Comparison of ENCODE assay signal across 8 cellular contexts in the genomic region with DNA sequence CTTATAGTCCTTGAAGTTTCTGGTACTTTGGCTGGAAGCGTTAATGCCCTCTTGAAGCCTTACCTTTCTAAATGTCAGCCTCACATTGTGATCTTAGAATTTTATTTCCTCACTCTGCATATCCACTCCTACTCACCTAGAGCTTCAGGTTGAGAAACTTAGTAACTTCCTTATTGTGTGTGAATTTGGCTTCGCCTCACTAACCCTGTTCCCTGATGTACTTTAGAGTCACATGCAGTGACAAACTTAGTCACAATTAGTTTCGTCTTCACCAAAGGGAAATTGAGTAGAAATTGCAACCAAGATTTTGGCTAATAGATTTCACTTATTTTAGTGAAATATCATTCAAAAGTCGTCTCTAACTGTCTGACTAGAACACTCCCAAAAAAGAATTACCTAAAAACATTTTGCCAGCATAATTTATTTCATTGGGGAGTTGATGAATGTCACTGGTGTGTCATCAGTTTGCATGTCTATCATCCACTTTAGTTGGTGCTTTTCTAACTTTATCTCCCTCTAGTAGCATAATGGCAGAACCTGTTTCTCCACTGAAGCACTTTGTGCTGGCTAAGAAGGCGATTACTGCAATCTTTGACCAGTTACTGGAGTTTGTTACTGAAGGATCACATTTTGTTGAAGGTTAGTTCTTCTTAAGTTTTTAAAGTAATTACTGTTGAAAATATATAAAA. TPM values are rescaled to one million over a fixed set of nuclear protein-coding genes. Genes with fewer than 3 reads are reported as not detected.
A peak's percentile ranks its signal among the peaks of the same experiment; 100 is the strongest.
DNase-seq lines count a peak whose midpoint lies in the region; ATAC-seq and TF ChIP-seq lines count a peak whose summit lies in the region.

No MANE protein-coding gene starts in this region.

- H3K27me3 Mint-ChIP-seq in activated naive CD8-positive, alpha-beta T cell treated with anti-CD3 and anti-CD28 coated beads, Interleukin-2, amount 10 ng/mL, durations not matched to agents 7 days and 5 days = no peaks in the 10 kb centered on the region
- no peaks in the 10 kb centered on the region for H3K27me3 Mint-ChIP-seq in type B pancreatic cell

- H3K36me3 Mint-ChIP-seq in activated naive CD8-positive, alpha-beta T cell treated with anti-CD3 and anti-CD28 coated beads, Interleukin-2, amount 10 ng/mL, durations not matched to agents 7 days and 5 days = peaks cover 10% of the 10 kb centered on the region
- H3K36me3 Mint-ChIP-seq in type B pancreatic cell = peaks cover 5% of the 10 kb centered on the region

- peak overlapping the region; percentile 91 for H3K4me3 Mint-ChIP-seq in activated naive CD8-positive, alpha-beta T cell treated with anti-CD3 and anti-CD28 coated beads, Interleukin-2, amount 10 ng/mL, durations not matched to agents 7 days and 5 days
- H3K4me3 Mint-ChIP-seq in type B pancreatic cell = peak overlapping the region; percentile 100

- intact Hi-C loops in left lung (cut with DNase I) = no loop called here

- DNase-seq in HPDE6-E6E7 (ENCODE audit: extremely low spot score) (peak; percentile 16), left lung (no peak), type B pancreatic cell (ENCODE audit: extremely low spot score, unreplicated experiment) (no peak), COLO668 (lab: John Stamatoyannopoulos, UW; ENCODE audit: unreplicated experiment) (no peak), HEK293T (ENCODE audit: extremely low spot score) (no peak)
- DNase-seq in activated naive CD8-positive, alpha-beta T cell treated with anti-CD3 and anti-CD28 coated beads, Interleukin-2, amount 10 ng/mL, durations not matched to agents 7 days and 5 days = no peak

- H3K4me1 ChIP-seq in ES-I3 (ENCODE audit: insufficient read depth, low read length) = no peaks in the 10 kb centered on the region
- peaks cover 0 to 22% of the 10 kb centered on the region in 2 donors for H3K4me1 ChIP-seq in left lung

- peaks cover 21% of the 10 kb centered on the region for H3K4me1 Mint-ChIP-seq in activated naive CD8-positive, alpha-beta T cell treated with anti-CD3 and anti-CD28 coated beads, Interleukin-2, amount 10 ng/mL, durations not matched to agents 7 days and 5 days
- peaks cover 8% of the 10 kb centered on the region for H3K4me1 Mint-ChIP-seq in type B pancreatic cell (ENCODE audit: unreplicated experiment)

- H3K9ac ChIP-seq in ES-I3 (ENCODE audit: low read depth, low read length) = peak overlapping the region; percentile 94

- CTCF ChIA-PET in HEK293T (lab: Yijun Ruan, JAX) = no interaction called here

- TF ChIP-seq CTCF in left lung (IDR thresholded peaks at IDR 0.05) = no peak
- no peak for TF ChIP-seq CTCF in type B pancreatic cell (conservative IDR thresholded peaks at IDR 0.05)

- ATAC-seq in GM21381 (IDR thresholded peaks at IDR 0.05; ENCODE audit: unreplicated experiment) = peak; percentile 62
- ATAC-seq in activated naive CD8-positive, alpha-beta T cell treated with anti-CD3 and anti-CD28 coated beads, Interleukin-2, amount 10 ng/mL, durations not matched to agents 7 days and 5 days (ENCODE audit: low read depth) = no peak
- ATAC-seq in left lung = peak; percentile 27

- no peaks in the 10 kb centered on the region for H3K9me3 Mint-ChIP-seq in activated naive CD8-positive, alpha-beta T cell treated with anti-CD3 and anti-CD28 coated beads, Interleukin-2, amount 10 ng/mL, durations not matched to agents 7 days and 5 days
- H3K9me3 Mint-ChIP-seq in type B pancreatic cell = no peaks in the 10 kb centered on the region

- peak overlapping the region in 1 of 2 donors; percentile 88 for H3K27ac ChIP-seq in left lung

- POLR2A ChIA-PET in activated naive CD8-positive, alpha-beta T cell treated with anti-CD3 and anti-CD28 coated beads, Interleukin-2, amount 10 ng/mL, durations not matched to agents 7 days and 5 days (lab: Charles Lee) = interaction anchor here (0.7 to 1.5 kb wide), 3 partner anchors 13 to 256 kb away, joined by 3 to 4 read pairs (median 4); a partner anchor contains a TSS
- POLR2A ChIA-PET in HEK293T (lab: Yijun Ruan, JAX) = no interaction called here

- peak overlapping the region; percentile 66 to 78 for H3K4me3 ChIP-seq in left lung

- no peaks in the 10 kb centered on the region for H3K9me3 ChIP-seq in ES-I3 (ENCODE audit: control insufficient read depth, insufficient read depth, low read length)
- H3K9me3 ChIP-seq in left lung = no peaks in the 10 kb centered on the region

- H3K36me3 ChIP-seq in ES-I3 (ENCODE audit: insufficient read depth, low read length) (peaks cover 2% of the 10 kb centered on the region; the same call in 1 of the 2 replicates), left lung (peaks cover 0 to 40% of the 10 kb centered on the region in 2 donors)

- peak overlapping the region; percentile 90 for H3K27ac Mint-ChIP-seq in activated naive CD8-positive, alpha-beta T cell treated with anti-CD3 and anti-CD28 coated beads, Interleukin-2, amount 10 ng/mL, durations not matched to agents 7 days and 5 days
- H3K27ac Mint-ChIP-seq in type B pancreatic cell = peak overlapping the region; percentile 99

- H3K27me3 ChIP-seq in left lung = no peaks in the 10 kb centered on the region

TF ChIP-seq in HEK293T, 16 proteins besides CTCF, POLR2A, EP300 and RAD21:
- TF ChIP-seq BHLHE40 (IDR thresholded peaks at IDR 0.05; ENCODE audit: borderline replicate concordance) = no peak
- TF ChIP-seq ZNF384 (IDR thresholded peaks at IDR 0.05) = no peak
- no peak for TF ChIP-seq ELF4 (IDR thresholded peaks at IDR 0.05)
- no peak for TF ChIP-seq NFRKB (IDR thresholded peaks at IDR 0.05)
- no peak for TF ChIP-seq FOXM1 (IDR thresholded peaks at IDR 0.05; ENCODE audit: borderline replicate concordance)
- TF ChIP-seq SUZ12 (IDR thresholded peaks at IDR 0.05) = no peak
- no peak for TF ChIP-seq HDGF (IDR thresholded peaks at IDR 0.05; ENCODE audit: borderline replicate concordance)
- TF ChIP-seq SP1 (IDR thresholded peaks at IDR 0.05) = no peak
- no peak for TF ChIP-seq L3MBTL2 (conservative IDR thresholded peaks at IDR 0.05)
- TF ChIP-seq FOXK2 (IDR thresholded peaks at IDR 0.05) = no peak

RNA-seq across cellular contexts. Expression of a gene that starts 1.0 kb away (rescaled TPM):
- total RNA-seq in activated naive CD8-positive, alpha-beta T cell treated with anti-CD3 and anti-CD28 coated beads, Interleukin-2, amount 10 ng/mL, durations not matched to agents 7 days and 5 days = 10 to 100 TPM; 32.9 to 39.0 TPM
- total RNA-seq in left lung (10 to 100 TPM; 38.8 to 47.3 TPM), type B pancreatic cell (ENCODE audit: low replicate concordance) (42.3 and 53.3 TPM in 2 replicates)

RNA-seq across cellular contexts. Expression of a gene that starts 25.6 kb away (rescaled TPM):
- 10 to 100 TPM; 36.2 to 38.9 TPM for total RNA-seq in activated naive CD8-positive, alpha-beta T cell treated with anti-CD3 and anti-CD28 coated beads, Interleukin-2, amount 10 ng/mL, durations not matched to agents 7 days and 5 days
- total RNA-seq in left lung (10 to 100 TPM; 24.6 to 25.0 TPM), type B pancreatic cell (ENCODE audit: low replicate concordance) (24.9 and 33.2 TPM in 2 replicates)
